Comparison of ENCODE assay signal across 1 cellular context in the genomic region with DNA sequence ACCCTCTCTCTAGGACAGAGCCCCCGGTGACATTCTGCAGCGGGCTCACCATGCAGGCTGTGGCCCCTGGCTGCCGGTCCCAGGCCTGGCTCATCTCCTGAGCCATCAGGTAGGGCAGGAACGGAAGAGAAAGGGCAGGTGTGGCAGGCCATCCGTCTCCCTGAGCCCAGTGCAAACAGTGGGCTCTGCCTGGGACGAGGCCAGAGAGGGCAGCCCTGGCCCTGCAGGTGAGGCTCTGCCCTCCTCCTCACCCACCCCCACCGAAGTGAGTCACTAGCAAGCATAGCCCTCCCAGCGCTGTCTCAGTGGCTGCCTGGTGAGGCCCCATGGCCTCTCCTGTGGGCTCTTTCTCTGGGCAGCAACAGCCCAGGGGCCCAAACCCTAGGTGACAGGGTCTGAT.
TF ChIP-seq lines count a peak whose summit lies in the region.

No MANE protein-coding gene starts in this region.

TF ChIP-seq in H1, 55 proteins besides CTCF, POLR2A, EP300 and RAD21:
- no peak for TF ChIP-seq KDM5A (IDR thresholded peaks at IDR 0.05; ENCODE audit: low read length)
- no peak for TF ChIP-seq RBBP5 (IDR thresholded peaks at IDR 0.05; ENCODE audit: borderline replicate concordance, low read depth, low read length)
- TF ChIP-seq CEBPB (IDR thresholded peaks at IDR 0.05; ENCODE audit: low read depth, low read length), result no peak
- no peak for TF ChIP-seq KDM1A (IDR thresholded peaks at IDR 0.05; ENCODE audit: borderline replicate concordance, low read length)
- no peak for TF ChIP-seq ATF3 (IDR thresholded peaks at IDR 0.05; ENCODE audit: insufficient read depth, low read depth, low read length)
- TF ChIP-seq POLR2AphosphoS5 (IDR thresholded peaks at IDR 0.05; ENCODE audit: low read depth, low read length), result no peak
- no peak for TF ChIP-seq GTF2F1 (IDR thresholded peaks at IDR 0.05; ENCODE audit: borderline replicate concordance, low read depth, low read length)
